Comparison of ENCODE assay signal across 2 cellular contexts in the genomic region with DNA sequence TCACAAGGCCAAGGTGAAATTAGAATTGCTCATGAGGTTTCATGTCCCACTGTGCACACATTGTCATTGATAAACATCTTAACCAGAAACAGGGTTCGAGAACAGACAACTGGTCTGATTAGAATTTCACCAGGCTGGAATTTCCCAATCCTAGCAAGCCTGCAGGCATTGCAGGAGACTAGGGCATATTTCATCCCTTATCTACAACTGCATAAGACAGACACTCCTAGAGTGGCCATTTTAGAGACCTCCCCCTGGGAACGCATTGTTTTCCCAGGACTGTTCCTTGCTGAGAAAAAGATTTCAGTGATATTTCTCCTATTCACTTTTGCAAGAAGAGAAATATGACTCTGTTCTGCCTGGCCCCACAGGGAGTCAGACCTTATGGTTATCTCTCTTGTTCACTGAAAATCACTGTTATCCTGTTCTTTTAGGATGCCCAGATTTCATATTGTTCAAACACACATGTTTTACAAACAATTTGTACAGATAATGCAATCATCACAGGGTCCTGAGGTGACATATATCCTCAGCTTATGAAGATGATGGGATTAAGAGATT.
TF ChIP-seq lines count a peak whose summit lies in the region.

No MANE protein-coding gene starts in this region.

TF ChIP-seq in H1, 55 proteins besides CTCF, POLR2A, EP300 and RAD21:
- TF ChIP-seq CEBPB (IDR thresholded peaks at IDR 0.05; ENCODE audit: low read depth, low read length), result 0 out of 2 replicates have a peak, but pooled peaks have one; percentile 3

TF ChIP-seq in HepG2, 621 proteins besides CTCF, POLR2A, EP300 and RAD21:
- peak; percentile 37; the same call in 1 of the 2 replicates for TF ChIP-seq SETDB1 (CRISPR knock-in tag; IDR thresholded peaks at IDR 0.05; ENCODE audit: borderline replicate concordance)
